Comparison of ENCODE assay signal across 26 cellular contexts in the genomic region with DNA sequence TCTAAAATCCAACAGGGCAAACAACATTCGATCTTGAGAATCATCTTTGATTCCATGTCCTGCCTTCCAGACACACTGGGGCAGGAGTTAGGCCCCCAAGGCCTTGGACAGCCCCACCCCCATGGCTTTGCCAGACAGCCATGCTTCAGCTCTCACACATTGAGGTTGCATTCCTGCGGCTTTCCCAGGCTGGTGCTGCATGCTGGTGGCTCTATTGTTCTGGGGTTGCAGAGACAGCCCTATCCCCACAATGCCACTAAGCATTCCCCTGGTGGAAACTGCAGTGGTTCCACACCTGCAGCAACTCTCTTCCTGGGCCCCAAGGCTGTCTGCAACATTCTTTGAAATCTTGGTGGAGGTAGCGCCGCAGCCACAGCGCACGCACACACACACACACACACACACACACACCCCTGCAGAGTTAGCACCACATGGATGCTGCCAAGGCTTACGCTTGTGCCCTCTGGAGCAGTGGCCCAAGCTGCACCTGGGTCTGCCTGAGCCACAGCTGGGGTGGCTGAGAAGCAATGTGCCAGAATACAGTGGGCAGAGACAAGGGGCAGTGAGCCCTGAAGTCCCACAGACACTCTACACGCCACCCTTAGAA. TPM values are rescaled to one million over a fixed set of nuclear protein-coding genes. Genes with fewer than 3 reads are reported as not detected.
DNase-seq lines count a peak whose midpoint lies in the region; ATAC-seq, FAIRE-seq and TF ChIP-seq lines count a peak whose summit lies in the region.
"Had no signal": no experiment of that assay in that cellular context is flagged by ENCODE, and none has a peak within 500 bp of the region (broad histone marks: within the 10 kb centered on the region; RNA-seq: fewer than 3 reads in every experiment).

No MANE protein-coding gene starts in this region.

- POLR2A ChIA-PET in H1 (lab: Charles Lee; ENCODE audit: partially characterized antibody) = interaction anchor here (0.5 to 1.2 kb wide), 3 partner anchors 9 to 185 kb away, joined by 3 read pairs; no protein-coding TSS in a partner anchor

- H4K5ac ChIP-seq in H1 (ENCODE audit: insufficient read length, low read depth, low read length) = no peak overlapping the region

- H3K79me1 ChIP-seq in H1 (ENCODE audit: low read depth, low read length) (no peaks in the 10 kb centered on the region; the same call in 1 of the 2 replicates), mesenchymal stem cell (replicated peaks; ENCODE audit: low read length, poor library complexity, severe bottlenecking) (peaks cover 14% of the 10 kb centered on the region)

- H3K27ac ChIP-seq in H1 (ENCODE audit: low read depth, low read length) = no peak overlapping the region
- peak overlapping the region; percentile 34 for H3K27ac ChIP-seq in mesenchymal stem cell (ENCODE audit: low read length, poor library complexity, severe bottlenecking)
- H3K27ac ChIP-seq: left lung, prostate gland, skin epidermis had no signal

- H4K8ac ChIP-seq in H1 (ENCODE audit: extremely low read depth, insufficient read depth, low read length) (no peak overlapping the region), mesenchymal stem cell (ENCODE audit: low read length) (no peak overlapping the region)

- peaks cover 19% of the 10 kb centered on the region for H3K4me1 Mint-ChIP-seq in CD14-positive monocyte
- H3K4me1 Mint-ChIP-seq: activated CD4-positive, alpha-beta T cell treated with anti-CD3 and anti-CD28 coated beads, Interleukin-2, amount 10 ng/mL, durations not matched to agents 7 days and 5 days had no signal

- H2BK15ac ChIP-seq in H1 (ENCODE audit: low read length) (no peak overlapping the region), mesenchymal stem cell (ENCODE audit: low read depth, poor library complexity, severe bottlenecking) (no peak overlapping the region)

- H3K4me1 ChIP-seq in H1 (replicated peaks in 1 of 4; ENCODE audit: control insufficient read depth in 3 of 4, insufficient read depth in 4 of 4, low read length in 3 of 4) (peaks cover 0 to 7% (median 3%) of the 10 kb centered on the region in 4 experiments; a peak in 4 of 7 replicates), mesenchymal stem cell (ENCODE audit: control insufficient read depth, insufficient read depth, low read depth, low read length) (peaks cover 9% of the 10 kb centered on the region)
- H3K4me1 ChIP-seq: left lung, prostate gland had no signal

- H3K14ac ChIP-seq in H1 (ENCODE audit: insufficient read length) = no peak overlapping the region
- peak overlapping the region in 1 of 2 experiments; percentile 41 for H3K14ac ChIP-seq in mesenchymal stem cell (ENCODE audit: low read length in 2 of 2)

- H3K9ac ChIP-seq in H1 (replicated peaks in 1 of 4; ENCODE audit: extremely low read depth in 1 of 4, low read depth in 3 of 4, low read length in 3 of 4) = 0 out of 7 replicates have a peak overlapping the region, but pooled peaks of 1 of the 4 experiments have one; percentile 16
- no peak overlapping the region for H3K9ac ChIP-seq in mesenchymal stem cell (ENCODE audit: low read length)

- WGBS in H1 (ENCODE audit: extremely low coverage in 1 of 2, insufficient coverage in 1 of 2, insufficient read length in 1 of 2, insufficient replicate concordance in 2 of 2, low coverage in 1 of 2, low lambda C conversion rate in 2 of 2, missing lambda C conversion rate in 1 of 2), 2 experiments = 94% methylated on average over 7 of the region's 8 CpGs; no CpG with 5 or more reads in 1 of the 2 experiments
- WGBS in mesenchymal stem cell = 94% methylated on average over 8 of the region's 8 CpGs

- H3K9me3 ChIP-seq in H1 (ENCODE audit: insufficient read depth in 2 of 2, low read depth in 1 of 2, low read length in 1 of 2) (no peaks in the 10 kb centered on the region), mesenchymal stem cell (ENCODE audit: control insufficient read depth, low read length) (no peaks in the 10 kb centered on the region)
- H3K9me3 ChIP-seq: left lung, prostate gland had no signal

- no peak overlapping the region for H3K4ac ChIP-seq in H1 (replicated peaks; ENCODE audit: insufficient read length, low read depth, low read length)
- H3K4ac ChIP-seq in mesenchymal stem cell (ENCODE audit: low read depth in 1 of 2, low read length in 2 of 2) = no peak overlapping the region

- FAIRE-seq in H1 (lab: Jason Lieb, UNC) = peak; percentile 28
- FAIRE-seq: GM12891 had no signal

- H2BK12ac ChIP-seq in H1 (ENCODE audit: low read depth, low read length) = 0 out of 2 replicates have a peak overlapping the region, but pooled peaks have one; percentile 1
- no peak overlapping the region for H2BK12ac ChIP-seq in mesenchymal stem cell (ENCODE audit: low read length in 2 of 2)

- H2BK120ac ChIP-seq in H1 (replicated peaks; ENCODE audit: low read depth, low read length) (no peak overlapping the region), mesenchymal stem cell (ENCODE audit: low read depth, low read length) (no peak overlapping the region)

- TF ChIP-seq RAD21 in H1 (IDR thresholded peaks at IDR 0.05 in 1 of 2, conservative IDR thresholded peaks at IDR 0.05 in 1 of 2; ENCODE audit: low read depth in 2 of 2, low read length in 2 of 2) = no peak

- H3K18ac ChIP-seq in H1 (ENCODE audit: extremely low read depth, low read length) (no peak overlapping the region), mesenchymal stem cell (ENCODE audit: low read depth in 1 of 2, low read length in 2 of 2) (no peak overlapping the region)

- intact Hi-C loops in CD14-positive monocyte (cut with micrococcal nuclease) = no loop called here

- H4K20me1 ChIP-seq in H1 (replicated peaks in 1 of 2; ENCODE audit: control insufficient read depth in 1 of 2, insufficient read depth in 2 of 2, low read length in 2 of 2) = no peaks in the 10 kb centered on the region

- H3K56ac ChIP-seq in H1 (replicated peaks; ENCODE audit: insufficient read length, low read depth, low read length) = peak overlapping the region; percentile 1

- H3K4me3 ChIP-seq in H1 (ENCODE audit: extremely low read depth in 1 of 4, insufficient read depth in 2 of 4, low read depth in 3 of 4, low read length in 4 of 4) = no peak overlapping the region
- no peak overlapping the region for H3K4me3 ChIP-seq in mesenchymal stem cell (ENCODE audit: insufficient read depth in 1 of 2, low read depth in 1 of 2, low read length in 2 of 2)
- H3K4me3 ChIP-seq: left lung, prostate gland, skin epidermis had no signal

- no peak for TF ChIP-seq EP300 in H1 (IDR thresholded peaks at IDR 0.05; ENCODE audit: borderline replicate concordance in 1 of 2, low read depth in 2 of 2, low read length in 2 of 2)

- peak overlapping the region in 1 of 2 experiments; percentile 6; a peak in 1 of 4 replicates for H3K4me2 ChIP-seq in H1 (ENCODE audit: insufficient read depth in 1 of 2, low read depth in 2 of 2, low read length in 2 of 2)
- H3K4me2 ChIP-seq in mesenchymal stem cell (ENCODE audit: low read length, poor library complexity, severe bottlenecking) = no peak overlapping the region

- H3K36me3 Mint-ChIP-seq in CD14-positive monocyte = peaks cover 45 to 67% of the 10 kb centered on the region in 2 donors

- no peak for TF ChIP-seq POLR2A in H1 (IDR thresholded peaks at IDR 0.05; ENCODE audit: control extremely low read depth in 1 of 2, low read depth in 2 of 2, low read length in 2 of 2)

- H2AK5ac ChIP-seq in H1 (ENCODE audit: low read depth, low read length) = no peak overlapping the region
- peak overlapping the region; percentile 11 for H2AK5ac ChIP-seq in mesenchymal stem cell (ENCODE audit: low read length, severe bottlenecking)

- TF ChIP-seq CTCF in H1 (IDR thresholded peaks at IDR 0.05; ENCODE audit: control extremely low read depth in 1 of 3, insufficient read depth in 1 of 3, low read depth in 1 of 3, low read length in 3 of 3) (no peak), CD14-positive monocyte (IDR thresholded peaks at IDR 0.05) (no peak)

- H2AFZ ChIP-seq in H1 (ENCODE audit: low read length) (no peak overlapping the region), mesenchymal stem cell (ENCODE audit: low read depth, low read length) (no peak overlapping the region)

- no peak for ATAC-seq in HG02852 (IDR thresholded peaks at IDR 0.05; ENCODE audit: unreplicated experiment)
- ATAC-seq: HCT116, left lung, Right ventricle myocardium inferior, T-cell had no signal

- CTCF ChIA-PET in H1 (lab: Charles Lee; ENCODE audit: partially characterized antibody) = interaction anchor here (0.7 to 2.0 kb wide), 5 partner anchors 9 to 156 kb away, joined by 3 to 7 read pairs (median 4); no protein-coding TSS in a partner anchor

- no peak overlapping the region for H2BK20ac ChIP-seq in H1 (ENCODE audit: low read length)

- H2BK5ac ChIP-seq in H1 (ENCODE audit: low read depth, low read length) (no peak overlapping the region), mesenchymal stem cell (ENCODE audit: low read depth, low read length, poor library complexity, severe bottlenecking) (no peak overlapping the region)

- peak; percentile 93 for DNase-seq in ELF-1 (ENCODE audit: low read depth, low spot score)
- DNase-seq in NCI-H69 (lab: John Stamatoyannopoulos, UW) = peak; percentile 1
- DNase-seq in H1 (ENCODE audit: low read depth in 1 of 2, low spot score in 2 of 2) = no peak
- DNase-seq in mesenchymal stem cell = no peak
- no peak for DNase-seq in mucosa of gallbladder (ENCODE audit: low spot score)
- no peak for DNase-seq in CD14-positive monocyte (ENCODE audit: low spot score)
- no peak for DNase-seq in foreskin melanocyte
- DNase-seq: activated CD4-positive, alpha-beta T cell treated with anti-CD3 and anti-CD28 coated beads, Interleukin-2, amount 10 ng/mL, durations not matched to agents 7 days and 5 days; activated CD8-positive, alpha-beta memory T cell treated with anti-CD3 and anti-CD28 coated beads, Interleukin-2, amount 50 U/mL, for 4 hours; activated effector memory CD4-positive, alpha-beta T cell treated with Interleukin-2 at 50 U/mL for 16 hours; central memory CD4-positive, alpha-beta T cell; DMS 273 treated with DMSO at 0.1 percent for 48 hours; foreskin fibroblast; left lung; NCI-H2171 treated with DMSO at 0.1 percent for 48 hours; NCI-H526 treated with DMSO at 0.1 percent for 48 hours; stimulated activated CD4-positive, alpha-beta T cell treated with anti-CD3 and anti-CD28 coated beads, Interleukin-2, amount 100 ng/mL, for 24 hours; stimulated activated naive CD4-positive, alpha-beta T cell treated with Interleukin-2 at 50 U/mL for 16 hours; T-cell had no signal

- H4K91ac ChIP-seq in H1 (replicated peaks; ENCODE audit: insufficient read length, low read length) (no peak overlapping the region), mesenchymal stem cell (ENCODE audit: low read length) (no peak overlapping the region)

- H3K23ac ChIP-seq in H1 (ENCODE audit: insufficient read length) = no peak overlapping the region
- no peak overlapping the region for H3K23ac ChIP-seq in mesenchymal stem cell (ENCODE audit: low read length in 2 of 2)

- H3K27me3 Mint-ChIP-seq in CD14-positive monocyte (ENCODE audit: low read depth in 3 of 3) = no peaks in the 10 kb centered on the region
- H3K27me3 Mint-ChIP-seq: activated CD4-positive, alpha-beta T cell treated with anti-CD3 and anti-CD28 coated beads, Interleukin-2, amount 10 ng/mL, durations not matched to agents 7 days and 5 days; T-cell had no signal

- H3K27ac Mint-ChIP-seq in CD14-positive monocyte = no peak overlapping the region
- H3K27ac Mint-ChIP-seq: activated CD4-positive, alpha-beta T cell treated with anti-CD3 and anti-CD28 coated beads, Interleukin-2, amount 10 ng/mL, durations not matched to agents 7 days and 5 days; T-cell had no signal

- no peaks in the 10 kb centered on the region for H3K79me2 ChIP-seq in H1 (ENCODE audit: control insufficient read depth in 1 of 2, insufficient read depth in 2 of 2, low read length in 2 of 2)

- H3K23me2 ChIP-seq in H1 (ENCODE audit: low read depth, low read length) = no peaks in the 10 kb centered on the region

- H3K36me3 ChIP-seq in H1 (ENCODE audit: control insufficient read depth in 2 of 4, insufficient read depth in 4 of 4, low read length in 3 of 4) = no peaks in the 10 kb centered on the region
- H3K36me3 ChIP-seq in mesenchymal stem cell (ENCODE audit: control insufficient read depth in 1 of 2, insufficient read depth in 2 of 2, low read depth in 1 of 2, low read length in 2 of 2) = peaks cover under 1 to 6% of the 10 kb centered on the region in 2 experiments
- H3K36me3 ChIP-seq: prostate gland had no signal

- H3K4me3 Mint-ChIP-seq in CD14-positive monocyte = no peak overlapping the region
- H3K4me3 Mint-ChIP-seq: activated CD4-positive, alpha-beta T cell treated with anti-CD3 and anti-CD28 coated beads, Interleukin-2, amount 10 ng/mL, durations not matched to agents 7 days and 5 days; neural crest cell; T-cell had no signal

- no peaks in the 10 kb centered on the region for H3K27me3 ChIP-seq in H1 (replicated peaks in 1 of 4; ENCODE audit: control insufficient read depth in 3 of 4, extremely low read depth in 1 of 4, insufficient read depth in 3 of 4, low read length in 3 of 4)
- H3K27me3 ChIP-seq in mesenchymal stem cell (ENCODE audit: control insufficient read depth in 1 of 2, insufficient read depth in 1 of 2, low read length in 2 of 2) = no peaks in the 10 kb centered on the region
- H3K27me3 ChIP-seq: left lung had no signal

- no peaks in the 10 kb centered on the region for H3K9me3 Mint-ChIP-seq in CD14-positive monocyte
- H3K9me3 Mint-ChIP-seq: activated CD4-positive, alpha-beta T cell treated with anti-CD3 and anti-CD28 coated beads, Interleukin-2, amount 10 ng/mL, durations not matched to agents 7 days and 5 days had no signal

RNA-seq across cellular contexts. Expression of gene SFXN5, which starts 21.4 kb away (rescaled TPM):
- 29.3 and 29.4 TPM in 2 replicates for total RNA-seq in H1 (2021; fragmentation: NEBNext Ultra II Directional; extraction: Animal tissue kit (Norgen Biotek cat#: 25700))
- polyA plus RNA-seq in H1 (2011; rRNA removed) (33.1 and 45.9 TPM in 2 replicates), CD14-positive monocyte (1 to 10 TPM; 5.9 to 9.5 TPM)
- 27.8 TPM for polyA plus RNA-seq in H1 (2011; cell fraction: cytosol; rRNA removed)
- 87.1 TPM for polyA plus RNA-seq in H1 (2011; cell fraction: nucleus; rRNA removed)
- 20.0 to 23.2 TPM (median 21.2 TPM) in 4 replicates for polyA plus RNA-seq in H1 (2012, experiment 1 of 2)
- 19.3 TPM for polyA plus RNA-seq in H1 (2012, experiment 2 of 2)
- polyA plus RNA-seq in H1 (2013, experiment 1 of 2) = 18.7 TPM
- polyA plus RNA-seq in H1 (2013, experiment 2 of 2) = 20.6 TPM
- 53.5 and 60.7 TPM in 2 replicates for polyA minus RNA-seq in H1 (2011; rRNA and poly(A)+ RNA removed)
- polyA minus RNA-seq in H1 (2011; cell fraction: cytosol; rRNA and poly(A)+ RNA removed) = 20.0 TPM
- 39.1 TPM for polyA minus RNA-seq in H1 (2011; cell fraction: nucleus; rRNA and poly(A)+ RNA removed)
- polyA plus RNA-seq in mesenchymal stem cell (2013, experiment 1 of 2) = 9.9 TPM
- polyA plus RNA-seq in mesenchymal stem cell (2013, experiment 2 of 2) = 9.8 TPM
- total RNA-seq in mucosa of gallbladder = 21.9 TPM

Comparison
In these comparisons a context has a peak if more than half of its experiments do, and no peak if none do; other contexts are left out.
1. DNase-seq: peak in ELF-1 (single experiment) and NCI-H69 (single experiment); none in H1 (0 of 2), mesenchymal stem cell (single experiment), mucosa of gallbladder (single experiment), CD14-positive monocyte (single experiment) and foreskin melanocyte (single experiment).